In genomic region chr2:85799215-85799956, GRCh38 we compare ENCODE assay signal across 13 cellular contexts. TPM values are rescaled to one million over a fixed set of nuclear protein-coding genes. Genes with fewer than 3 reads are reported as not detected.
DNase-seq lines count a peak whose midpoint lies in the region; ATAC-seq, FAIRE-seq and TF ChIP-seq lines count a peak whose summit lies in the region.
"Had no signal": no experiment of that assay in that cellular context is flagged by ENCODE, and none has a peak within 500 bp of the region (broad histone marks: within the 10 kb centered on the region; RNA-seq: fewer than 3 reads in every experiment).

No MANE protein-coding gene starts in this region.

- TF ChIP-seq CTCF in HEK293 (tag by site-specific recombination; IDR thresholded peaks at IDR 0.05) (no peak), HepG2 (CRISPR knock-in tag; IDR thresholded peaks at IDR 0.05) (no peak), mesothelial cell of epicardium (IDR thresholded peaks at IDR 0.05; ENCODE audit: unreplicated experiment) (no peak)

- no peak for FAIRE-seq in HepG2 (lab: Jason Lieb, UNC)

- H3K9me3 ChIP-seq in HEK293 (ENCODE audit: control insufficient read depth, insufficient read depth, low read depth, low read length) (no peaks in the 10 kb centered on the region), HepG2 (ENCODE audit: low read length) (no peaks in the 10 kb centered on the region)
- H3K9me3 ChIP-seq: neutrophil, SJSA1 had no signal

- no peak overlapping the region for H3K27ac Mint-ChIP-seq in activated T-helper 17 cell treated with anti-CD3 and anti-CD28 coated beads, Interleukin-2, amount 50 U/mL, for 72 hours
- H3K27ac Mint-ChIP-seq in mesothelial cell of epicardium, result no peak overlapping the region
- H3K27ac Mint-ChIP-seq in activated T-helper 1 cell treated with anti-CD3 and anti-CD28 coated beads, Interleukin-12 subunit alpha, Interleukin-12 subunit beta, Interleukin-2, Interleukin-4 antibody, amounts not matched to agents 30 ng/mL and 10 ng/mL and 1 ng/mL, durations not matched to agents 14 hours and 24 hours and 36 hours, result no peak overlapping the region

- ATAC-seq in activated T-helper 17 cell treated with anti-CD3 and anti-CD28 coated beads, Interleukin-2, amount 50 U/mL, for 72 hours (replicated peaks), result peak; percentile 39
- peak; percentile 59 for ATAC-seq in HepG2
- ATAC-seq in HG03342 (IDR thresholded peaks at IDR 0.05; ENCODE audit: unreplicated experiment), result no peak

- no peak for TF ChIP-seq POLR2A in HepG2 (IDR thresholded peaks at IDR 0.05; ENCODE audit: insufficient read depth in 1 of 2, low read depth in 2 of 2, low read length in 2 of 2)

- H3K4me3 Mint-ChIP-seq in activated T-helper 17 cell treated with anti-CD3 and anti-CD28 coated beads, Interleukin-2, amount 50 U/mL, for 72 hours, result no peak overlapping the region
- no peak overlapping the region for H3K4me3 Mint-ChIP-seq in mesothelial cell of epicardium
- no peak overlapping the region for H3K4me3 Mint-ChIP-seq in activated T-helper 1 cell treated with anti-CD3 and anti-CD28 coated beads, Interleukin-12 subunit alpha, Interleukin-12 subunit beta, Interleukin-2, Interleukin-4 antibody, amounts not matched to agents 30 ng/mL and 10 ng/mL and 1 ng/mL, durations not matched to agents 14 hours and 24 hours and 36 hours

- in situ Hi-C loops in HepG2 (cut with HindIII; ENCODE audit: extremely low pct_ligation_motif_present, low pct_unique_long_range_greater_than_20kb), result no loop called here

- no peaks in the 10 kb centered on the region for H3K79me2 ChIP-seq in HepG2 (ENCODE audit: insufficient read depth, low read length)

- H3K36me3 ChIP-seq in HEK293 (ENCODE audit: control insufficient read depth in 2 of 2, insufficient read depth in 1 of 2, low read length in 2 of 2) (no peaks in the 10 kb centered on the region), HepG2 (replicated peaks in 1 of 2; ENCODE audit: control insufficient read depth in 1 of 2, insufficient read depth in 2 of 2, low read length in 2 of 2) (no peaks in the 10 kb centered on the region)
- H3K36me3 ChIP-seq: neutrophil, SJSA1 had no signal

- BruUV-seq in HepG2 (replicated peaks; lab: Mats Ljungman, UMichigan), result no TSS peak

- H3K9me3 Mint-ChIP-seq in activated T-helper 17 cell treated with anti-CD3 and anti-CD28 coated beads, Interleukin-2, amount 50 U/mL, for 72 hours, result no peaks in the 10 kb centered on the region
- peaks cover 8% of the 10 kb centered on the region for H3K9me3 Mint-ChIP-seq in mesothelial cell of epicardium
- H3K9me3 Mint-ChIP-seq in activated T-helper 1 cell treated with anti-CD3 and anti-CD28 coated beads, Interleukin-12 subunit alpha, Interleukin-12 subunit beta, Interleukin-2, Interleukin-4 antibody, amounts not matched to agents 30 ng/mL and 10 ng/mL and 1 ng/mL, durations not matched to agents 14 hours and 24 hours and 36 hours, result peaks cover 5% of the 10 kb centered on the region

- no peaks in the 10 kb centered on the region for H3K4me1 Mint-ChIP-seq in activated T-helper 17 cell treated with anti-CD3 and anti-CD28 coated beads, Interleukin-2, amount 50 U/mL, for 72 hours
- H3K4me1 Mint-ChIP-seq in mesothelial cell of epicardium, result peaks cover 38% of the 10 kb centered on the region
- peaks cover 7% of the 10 kb centered on the region for H3K4me1 Mint-ChIP-seq in activated T-helper 1 cell treated with anti-CD3 and anti-CD28 coated beads, Interleukin-12 subunit alpha, Interleukin-12 subunit beta, Interleukin-2, Interleukin-4 antibody, amounts not matched to agents 30 ng/mL and 10 ng/mL and 1 ng/mL, durations not matched to agents 14 hours and 24 hours and 36 hours (ENCODE audit: low read depth)

- TF ChIP-seq RAD21 in HepG2 (CRISPR knock-in tag; IDR thresholded peaks at IDR 0.05), result no peak

- H4K20me1 ChIP-seq in HepG2 (ENCODE audit: insufficient read depth, low read length), result no peaks in the 10 kb centered on the region

- TF ChIP-seq EP300 in HepG2 (IDR thresholded peaks at IDR 0.05; ENCODE audit: low read depth in 2 of 2, low read length in 2 of 2) (peak in 1 of 2 experiments; percentile 60; a peak in 2 of 4 replicates), HepG2 (CRISPR knock-in tag; IDR thresholded peaks at IDR 0.05; ENCODE audit: borderline replicate concordance) (no peak)

- H3K4me2 ChIP-seq in HepG2 (ENCODE audit: low read depth, low read length), result peak overlapping the region; percentile 27; the same call in 1 of the 2 replicates

- peaks cover 20% of the 10 kb centered on the region for H3K27me3 Mint-ChIP-seq in activated T-helper 17 cell treated with anti-CD3 and anti-CD28 coated beads, Interleukin-2, amount 50 U/mL, for 72 hours
- no peaks in the 10 kb centered on the region for H3K27me3 Mint-ChIP-seq in mesothelial cell of epicardium (ENCODE audit: low read depth)
- peaks cover 8% of the 10 kb centered on the region for H3K27me3 Mint-ChIP-seq in activated T-helper 1 cell treated with anti-CD3 and anti-CD28 coated beads, Interleukin-12 subunit alpha, Interleukin-12 subunit beta, Interleukin-2, Interleukin-4 antibody, amounts not matched to agents 30 ng/mL and 10 ng/mL and 1 ng/mL, durations not matched to agents 14 hours and 24 hours and 36 hours (ENCODE audit: insufficient read depth)

- POLR2A ChIA-PET in HEK293 (lab: Yijun Ruan, JAX), result interaction anchor here (1.4 kb wide), 1 partner anchor 31 kb away, joined by 3 read pairs; no protein-coding TSS in a partner anchor
- POLR2A ChIA-PET in HepG2 (lab: Yijun Ruan, JAX), result interaction anchor here (1.5 to 1.7 kb wide), 2 partner anchors 27 to 57 kb away, joined by 8 to 10 read pairs; no protein-coding TSS in a partner anchor

- intact Hi-C loops in HepG2 (cut with micrococcal nuclease; ENCODE audit: unreplicated experiment), result loop anchor here (2.0 kb wide), 1 partner anchor 27 kb away; no protein-coding TSS in a partner anchor
- intact Hi-C loops in activated T-helper 1 cell treated with anti-CD3 and anti-CD28 coated beads, Interleukin-12 subunit alpha, Interleukin-12 subunit beta, Interleukin-2, Interleukin-4 antibody, amounts not matched to agents 30 ng/mL and 10 ng/mL and 1 ng/mL, durations not matched to agents 14 hours and 24 hours and 36 hours (cut with micrococcal nuclease), result no loop called here

- H2AFZ ChIP-seq in HepG2 (ENCODE audit: low read length), result no peak overlapping the region

- H3K4me3 ChIP-seq in HEK293 (ENCODE audit: low read depth, low read length), result no peak overlapping the region
- H3K4me3 ChIP-seq in HepG2 (replicated peaks in 1 of 3; ENCODE audit: insufficient read depth in 1 of 3, low read depth in 2 of 3, low read length in 3 of 3), result no peak overlapping the region; a peak in 1 of 6 replicates
- H3K4me3 ChIP-seq: SJSA1 had no signal

- no peak overlapping the region for H3K27ac ChIP-seq in HEK293 (ENCODE audit: extremely low read depth, low read depth, low read length)
- H3K27ac ChIP-seq in HepG2 (ENCODE audit: extremely low read length, insufficient read depth, low read length), result no peak overlapping the region
- H3K27ac ChIP-seq: neutrophil, SJSA1 had no signal

- 21% methylated on average over 11 of the region's 11 CpGs for WGBS in HepG2 (ENCODE audit: low lambda C conversion rate)

- H3K4me1 ChIP-seq in HEK293 (ENCODE audit: control insufficient read depth, insufficient read depth, low read length) (no peaks in the 10 kb centered on the region), HepG2 (ENCODE audit: insufficient read depth, low read length) (peaks cover 41% of the 10 kb centered on the region)

- DNase-seq in COLO668 (lab: John Stamatoyannopoulos, UW; ENCODE audit: unreplicated experiment), result peak; percentile 14
- DNase-seq in HepG2 (ENCODE audit: low spot score), result peak; percentile 64
- no peak for DNase-seq in mesothelial cell of epicardium (ENCODE audit: low spot score in 2 of 2, unreplicated experiment in 2 of 2)
- no peak for DNase-seq in stimulated activated naive CD4-positive, alpha-beta T cell treated with Interleukin-2 at 50 U/mL for 16 hours (lab: John Stamatoyannopoulos, UW)
- no peak for DNase-seq in activated T-helper 1 cell treated with anti-CD3 and anti-CD28 coated beads, Interleukin-12 subunit alpha, Interleukin-12 subunit beta, Interleukin-2, Interleukin-4 antibody, amounts not matched to agents 30 ng/mL and 10 ng/mL and 1 ng/mL, durations not matched to agents 14 hours and 24 hours and 36 hours (ENCODE audit: low spot score)
- DNase-seq: activated CD8-positive, alpha-beta memory T cell treated with anti-CD3 and anti-CD28 coated beads for 24 hours; aorta; NCI-H2081 treated with DMSO at 0.1 percent for 48 hours had no signal

- no peaks in the 10 kb centered on the region for H3K27me3 ChIP-seq in HepG2 (ENCODE audit: control insufficient read depth in 1 of 2, insufficient read depth in 2 of 2, low read length in 2 of 2)
- H3K27me3 ChIP-seq: neutrophil, SJSA1 had no signal

- H3K36me3 Mint-ChIP-seq in activated T-helper 17 cell treated with anti-CD3 and anti-CD28 coated beads, Interleukin-2, amount 50 U/mL, for 72 hours (ENCODE audit: low read depth), result no peaks in the 10 kb centered on the region
- no peaks in the 10 kb centered on the region for H3K36me3 Mint-ChIP-seq in mesothelial cell of epicardium
- no peaks in the 10 kb centered on the region for H3K36me3 Mint-ChIP-seq in activated T-helper 1 cell treated with anti-CD3 and anti-CD28 coated beads, Interleukin-12 subunit alpha, Interleukin-12 subunit beta, Interleukin-2, Interleukin-4 antibody, amounts not matched to agents 30 ng/mL and 10 ng/mL and 1 ng/mL, durations not matched to agents 14 hours and 24 hours and 36 hours (ENCODE audit: low read depth)

- H3K9ac ChIP-seq in HepG2 (ENCODE audit: insufficient read depth, low read depth, low read length), result no peak overlapping the region

- CTCF ChIA-PET in HEK293 (lab: Yijun Ruan, JAX) (interaction anchor here (0.6 to 5.7 kb wide), 12 partner anchors 10 to 92 kb away, joined by 3 to 33 read pairs (median 3); no protein-coding TSS in a partner anchor), HepG2 (lab: Yijun Ruan, JAX; ENCODE audit: low intra/inter-chr PET ratio, low total read pairs) (no interaction called here)

RNA-seq across cellular contexts. Expression of gene ATOH8, which starts 45.6 kb away (rescaled TPM):
- not detected for total RNA-seq in activated T-helper 17 cell treated with anti-CD3 and anti-CD28 coated beads, Interleukin-2, amount 50 U/mL, for 72 hours
- total RNA-seq in HepG2 (2016; rRNA removed; fragmentation: Illumina TruSeq; extraction: Trizol), result 0.11 and 0.13 TPM in 2 replicates
- 0.10 TPM in 1 of 2 replicates, not detected in the other for total RNA-seq in HepG2 (2016; cell fraction: cytosol; rRNA removed; fragmentation: Illumina TruSeq; extraction: Trizol; ENCODE audit: low read depth)
- total RNA-seq in HepG2 (2016; cell fraction: insoluble cytoplasmic fraction; rRNA removed; fragmentation: Illumina TruSeq; extraction: Trizol), result 0.13 and 0.21 TPM in 2 replicates
- 0.12 and 0.21 TPM in 2 replicates for total RNA-seq in HepG2 (2016; cell fraction: membrane; rRNA removed; fragmentation: Illumina TruSeq; extraction: Trizol)
- total RNA-seq in HepG2 (2016; cell fraction: nucleus; rRNA removed; fragmentation: Illumina TruSeq; extraction: Trizol), result 0.34 and 0.38 TPM in 2 replicates
- polyA plus RNA-seq in HepG2 (2011; rRNA removed), result 0.22 and 0.61 TPM in 2 replicates
- polyA plus RNA-seq in HepG2 (2011; cell fraction: cytosol; rRNA removed), result 0.23 and 0.62 TPM in 2 replicates
- polyA plus RNA-seq in HepG2 (2011; cell fraction: nucleus; rRNA removed), result 0.55 and 0.88 TPM in 2 replicates
- polyA plus RNA-seq in HepG2 (2012), result 0.13 TPM in 1 of 2 replicates, not detected in the other
- polyA plus RNA-seq in HepG2 (2016; cell fraction: cytosol; fragmentation: Illumina TruSeq; extraction: Trizol; ENCODE audit: low read depth), result not detected in 2 replicates
- 0.11 and 0.14 TPM in 2 replicates for polyA plus RNA-seq in HepG2 (2016; cell fraction: insoluble cytoplasmic fraction; fragmentation: Illumina TruSeq; extraction: Trizol; ENCODE audit: low read depth)
- 0.13 TPM in 1 of 2 replicates, not detected in the other for polyA plus RNA-seq in HepG2 (2016; cell fraction: membrane; fragmentation: Illumina TruSeq; extraction: Trizol; ENCODE audit: low read depth)
- polyA plus RNA-seq in HepG2 (2016; cell fraction: nucleus; fragmentation: Illumina TruSeq; extraction: Trizol; ENCODE audit: insufficient read depth, low read depth), result 0.15 and 0.25 TPM in 2 replicates
- polyA minus RNA-seq in HepG2 (2011; rRNA and poly(A)+ RNA removed; ENCODE audit: low replicate concordance), result 1.6 and 10.7 TPM in 2 replicates
- 0.44 TPM in 1 of 2 replicates, not detected in the other for polyA minus RNA-seq in HepG2 (2011; cell fraction: cytosol; rRNA and poly(A)+ RNA removed)
- 0.62 and 1.4 TPM in 2 replicates for polyA minus RNA-seq in HepG2 (2011; cell fraction: nucleus; rRNA and poly(A)+ RNA removed)
- total RNA-seq in mesothelial cell of epicardium, result 12.6 to 13.8 TPM (median 12.7 TPM) in 3 replicates
- 0.29 and 0.47 TPM in 2 replicates for total RNA-seq in activated T-helper 1 cell treated with anti-CD3 and anti-CD28 coated beads, Interleukin-12 subunit alpha, Interleukin-12 subunit beta, Interleukin-2, Interleukin-4 antibody, amounts not matched to agents 30 ng/mL and 10 ng/mL and 1 ng/mL, durations not matched to agents 14 hours and 24 hours and 36 hours

Comparison
In these comparisons a context has a peak if more than half of its experiments do, and no peak if none do; other contexts are left out.
1. DNase-seq: peak in COLO668 (single experiment) and HepG2 (single experiment); none in mesothelial cell of epicardium (0 of 2), stimulated activated naive CD4-positive, alpha-beta T cell treated with Interleukin-2 at 50 U/mL for 16 hours (single experiment) and activated T-helper 1 cell treated with anti-CD3 and anti-CD28 coated beads, Interleukin-12 subunit alpha, Interleukin-12 subunit beta, Interleukin-2, Interleukin-4 antibody, amounts not matched to agents 30 ng/mL and 10 ng/mL and 1 ng/mL, durations not matched to agents 14 hours and 24 hours and 36 hours (single experiment).